1 cellular context compared by ENCODE assay signal in the genomic region with DNA sequence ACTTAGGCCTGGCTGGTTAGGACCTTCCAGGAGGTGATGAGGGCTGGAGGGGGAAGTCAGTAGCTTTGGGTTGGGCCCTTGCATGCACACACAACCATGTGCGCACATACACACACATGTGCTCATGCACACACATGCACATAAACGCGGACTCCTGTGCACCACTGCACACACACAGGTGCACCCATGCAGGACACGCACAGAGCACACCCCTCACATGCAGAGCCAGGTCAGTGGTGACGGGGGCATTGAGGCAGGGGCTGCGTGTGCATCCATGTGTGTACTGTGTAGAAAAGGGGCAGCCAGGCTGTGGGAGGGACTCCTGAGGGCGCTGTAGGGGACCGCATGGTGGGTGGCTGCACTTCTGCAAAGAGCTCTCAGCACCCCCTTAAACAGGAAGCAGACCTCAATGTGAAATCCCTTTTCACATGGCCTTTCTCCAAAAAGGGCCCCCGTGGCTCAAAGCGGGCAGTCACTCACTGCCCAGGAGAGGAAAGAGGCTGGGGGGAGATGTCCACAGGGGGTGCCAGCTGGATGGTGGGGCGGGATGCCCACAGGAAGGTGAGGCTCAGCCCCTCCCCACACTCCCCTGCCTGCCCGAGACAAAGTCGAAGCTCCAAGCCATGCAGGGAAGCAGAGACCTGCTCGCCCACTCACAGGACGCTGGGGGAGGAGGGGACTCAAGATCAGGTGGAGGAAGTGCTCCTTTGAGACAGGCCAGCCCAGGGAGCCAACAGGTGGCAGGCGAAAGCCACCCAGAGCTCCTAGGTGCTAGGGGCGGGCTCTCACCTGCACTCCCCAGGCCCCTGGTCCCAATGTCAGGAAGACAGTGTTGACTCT.
A peak's percentile ranks its signal among the peaks of the same experiment; 100 is the strongest.
TF ChIP-seq lines count a peak whose summit lies in the region.

No MANE protein-coding gene starts in this region.

TF ChIP-seq in GM12878, 131 proteins besides CTCF, POLR2A, EP300 and RAD21 (continued from another document and continues in another):
- TF ChIP-seq, protein P1, sequence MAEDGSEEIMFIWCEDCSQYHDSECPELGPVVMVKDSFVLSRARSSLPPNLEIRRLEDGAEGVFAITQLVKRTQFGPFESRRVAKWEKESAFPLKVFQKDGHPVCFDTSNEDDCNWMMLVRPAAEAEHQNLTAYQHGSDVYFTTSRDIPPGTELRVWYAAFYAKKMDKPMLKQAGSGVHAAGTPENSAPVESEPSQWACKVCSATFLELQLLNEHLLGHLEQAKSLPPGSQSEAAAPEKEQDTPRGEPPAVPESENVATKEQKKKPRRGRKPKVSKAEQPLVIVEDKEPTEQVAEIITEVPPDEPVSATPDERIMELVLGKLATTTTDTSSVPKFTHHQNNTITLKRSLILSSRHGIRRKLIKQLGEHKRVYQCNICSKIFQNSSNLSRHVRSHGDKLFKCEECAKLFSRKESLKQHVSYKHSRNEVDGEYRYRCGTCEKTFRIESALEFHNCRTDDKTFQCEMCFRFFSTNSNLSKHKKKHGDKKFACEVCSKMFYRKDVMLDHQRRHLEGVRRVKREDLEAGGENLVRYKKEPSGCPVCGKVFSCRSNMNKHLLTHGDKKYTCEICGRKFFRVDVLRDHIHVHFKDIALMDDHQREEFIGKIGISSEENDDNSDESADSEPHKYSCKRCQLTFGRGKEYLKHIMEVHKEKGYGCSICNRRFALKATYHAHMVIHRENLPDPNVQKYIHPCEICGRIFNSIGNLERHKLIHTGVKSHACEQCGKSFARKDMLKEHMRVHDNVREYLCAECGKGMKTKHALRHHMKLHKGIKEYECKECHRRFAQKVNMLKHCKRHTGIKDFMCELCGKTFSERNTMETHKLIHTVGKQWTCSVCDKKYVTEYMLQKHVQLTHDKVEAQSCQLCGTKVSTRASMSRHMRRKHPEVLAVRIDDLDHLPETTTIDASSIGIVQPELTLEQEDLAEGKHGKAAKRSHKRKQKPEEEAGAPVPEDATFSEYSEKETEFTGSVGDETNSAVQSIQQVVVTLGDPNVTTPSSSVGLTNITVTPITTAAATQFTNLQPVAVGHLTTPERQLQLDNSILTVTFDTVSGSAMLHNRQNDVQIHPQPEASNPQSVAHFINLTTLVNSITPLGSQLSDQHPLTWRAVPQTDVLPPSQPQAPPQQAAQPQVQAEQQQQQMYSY (CRISPR knock-in tag; IDR thresholded peaks at IDR 0.05) = no peak
- TF ChIP-seq NR2F1 (conservative IDR thresholded peaks at IDR 0.05) (no peak), GABPA (IDR thresholded peaks at IDR 0.05; ENCODE audit: low read depth) (no peak), MXI1 (IDR thresholded peaks at IDR 0.05; ENCODE audit: low read depth, low read length) (peak; percentile 49; the same call in 1 of the 2 replicates), FOXK2 (IDR thresholded peaks at IDR 0.05) (no peak), SPI1 (IDR thresholded peaks at IDR 0.05; ENCODE audit: borderline replicate concordance, insufficient read depth, low read depth, low read length) (peak; percentile 32; the same call in 1 of the 2 replicates), NR2C2 (IDR thresholded peaks at IDR 0.05; ENCODE audit: borderline replicate concordance, control insufficient read depth, insufficient read length, low read depth) (no peak), TAF1 (IDR thresholded peaks at IDR 0.05; ENCODE audit: borderline replicate concordance, low read depth, low read length) (0 out of 2 replicates have a peak, but pooled peaks have one; percentile 10), SIN3A (IDR thresholded peaks at IDR 0.05; ENCODE audit: low read depth, low read length) (no peak), KAT2A (conservative IDR thresholded peaks at IDR 0.05; ENCODE audit: control insufficient read depth, low read depth, low read length) (no peak), CREB1 (IDR thresholded peaks at IDR 0.05; ENCODE audit: low read depth) (no peak), STAT1 (conservative IDR thresholded peaks at IDR 0.05) (no peak), EED (IDR thresholded peaks at IDR 0.05; ENCODE audit: low read depth) (0 out of 2 replicates have a peak, but pooled peaks have one; percentile 58), SUZ12 (IDR thresholded peaks at IDR 0.05; ENCODE audit: unreplicated experiment) (no peak), IRF4 (IDR thresholded peaks at IDR 0.05; ENCODE audit: low read depth, low read length) (no peak), CEBPB (IDR thresholded peaks at IDR 0.05; ENCODE audit: borderline replicate concordance in 1 of 2, low read depth in 2 of 2, low read length in 2 of 2) (no peak), PML (IDR thresholded peaks at IDR 0.05; ENCODE audit: low read length) (no peak), ZNF687 (IDR thresholded peaks at IDR 0.05) (no peak), NR2C1 (IDR thresholded peaks at IDR 0.05) (no peak), ZZZ3 (IDR thresholded peaks at IDR 0.05; ENCODE audit: control insufficient read depth, insufficient read length, low read depth) (no peak), MTA3 (IDR thresholded peaks at IDR 0.05; ENCODE audit: borderline replicate concordance, low read length) (0 out of 2 replicates have a peak, but pooled peaks have one; percentile 12), RCOR1 (conservative IDR thresholded peaks at IDR 0.05; ENCODE audit: low read depth, low read length) (0 out of 2 replicates have a peak, but pooled peaks have one; percentile 9), RUNX3 (IDR thresholded peaks at IDR 0.05; ENCODE audit: low read length) (peak; percentile 45), POU2F2 (IDR thresholded peaks at IDR 0.05; ENCODE audit: borderline replicate concordance, low read depth, low read length) (no peak; the same call in 2 of the 3 replicates), IRF3 (IDR thresholded peaks at IDR 0.05) (no peak), GATAD2B (conservative IDR thresholded peaks at IDR 0.05; ENCODE audit: low read depth) (no peak), NFIC (IDR thresholded peaks at IDR 0.05; ENCODE audit: low read depth, low read length) (peak; percentile 44; the same call in 1 of the 2 replicates), SRF (IDR thresholded peaks at IDR 0.05; ENCODE audit: low read depth in 2 of 2, low read length in 2 of 2) (no peak), MEF2A (IDR thresholded peaks at IDR 0.05; ENCODE audit: insufficient read depth, low read depth, low read length) (0 out of 2 replicates have a peak, but pooled peaks have one; percentile 34), SP1 (IDR thresholded peaks at IDR 0.05; ENCODE audit: low read depth, low read length) (no peak), ASH2L (IDR thresholded peaks at IDR 0.05; ENCODE audit: borderline replicate concordance, low read depth) (no peak), POLR2AphosphoS2 (IDR thresholded peaks at IDR 0.05; ENCODE audit: low read depth, low read length) (no peak), E2F4 (IDR thresholded peaks at IDR 0.05; ENCODE audit: low read depth, low read length) (no peak), TARDBP (IDR thresholded peaks at IDR 0.05; ENCODE audit: borderline replicate concordance) (no peak)
- TF ChIP-seq, protein P2, sequence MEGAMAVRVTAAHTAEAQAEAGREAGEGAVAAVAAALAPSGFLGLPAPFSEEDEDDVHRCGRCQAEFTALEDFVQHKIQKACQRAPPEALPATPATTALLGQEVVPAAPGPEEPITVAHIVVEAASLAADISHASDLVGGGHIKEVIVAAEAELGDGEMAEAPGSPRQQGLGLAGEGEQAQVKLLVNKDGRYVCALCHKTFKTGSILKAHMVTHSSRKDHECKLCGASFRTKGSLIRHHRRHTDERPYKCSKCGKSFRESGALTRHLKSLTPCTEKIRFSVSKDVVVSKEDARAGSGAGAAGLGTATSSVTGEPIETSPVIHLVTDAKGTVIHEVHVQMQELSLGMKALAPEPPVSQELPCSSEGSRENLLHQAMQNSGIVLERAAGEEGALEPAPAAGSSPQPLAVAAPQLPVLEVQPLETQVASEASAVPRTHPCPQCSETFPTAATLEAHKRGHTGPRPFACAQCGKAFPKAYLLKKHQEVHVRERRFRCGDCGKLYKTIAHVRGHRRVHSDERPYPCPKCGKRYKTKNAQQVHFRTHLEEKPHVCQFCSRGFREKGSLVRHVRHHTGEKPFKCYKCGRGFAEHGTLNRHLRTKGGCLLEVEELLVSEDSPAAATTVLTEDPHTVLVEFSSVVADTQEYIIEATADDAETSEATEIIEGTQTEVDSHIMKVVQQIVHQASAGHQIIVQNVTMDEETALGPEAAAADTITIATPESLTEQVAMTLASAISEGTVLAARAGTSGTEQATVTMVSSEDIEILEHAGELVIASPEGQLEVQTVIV (IDR thresholded peaks at IDR 0.05; ENCODE audit: borderline replicate concordance, partially characterized antibody) = no peak
- TF ChIP-seq, protein P3, sequence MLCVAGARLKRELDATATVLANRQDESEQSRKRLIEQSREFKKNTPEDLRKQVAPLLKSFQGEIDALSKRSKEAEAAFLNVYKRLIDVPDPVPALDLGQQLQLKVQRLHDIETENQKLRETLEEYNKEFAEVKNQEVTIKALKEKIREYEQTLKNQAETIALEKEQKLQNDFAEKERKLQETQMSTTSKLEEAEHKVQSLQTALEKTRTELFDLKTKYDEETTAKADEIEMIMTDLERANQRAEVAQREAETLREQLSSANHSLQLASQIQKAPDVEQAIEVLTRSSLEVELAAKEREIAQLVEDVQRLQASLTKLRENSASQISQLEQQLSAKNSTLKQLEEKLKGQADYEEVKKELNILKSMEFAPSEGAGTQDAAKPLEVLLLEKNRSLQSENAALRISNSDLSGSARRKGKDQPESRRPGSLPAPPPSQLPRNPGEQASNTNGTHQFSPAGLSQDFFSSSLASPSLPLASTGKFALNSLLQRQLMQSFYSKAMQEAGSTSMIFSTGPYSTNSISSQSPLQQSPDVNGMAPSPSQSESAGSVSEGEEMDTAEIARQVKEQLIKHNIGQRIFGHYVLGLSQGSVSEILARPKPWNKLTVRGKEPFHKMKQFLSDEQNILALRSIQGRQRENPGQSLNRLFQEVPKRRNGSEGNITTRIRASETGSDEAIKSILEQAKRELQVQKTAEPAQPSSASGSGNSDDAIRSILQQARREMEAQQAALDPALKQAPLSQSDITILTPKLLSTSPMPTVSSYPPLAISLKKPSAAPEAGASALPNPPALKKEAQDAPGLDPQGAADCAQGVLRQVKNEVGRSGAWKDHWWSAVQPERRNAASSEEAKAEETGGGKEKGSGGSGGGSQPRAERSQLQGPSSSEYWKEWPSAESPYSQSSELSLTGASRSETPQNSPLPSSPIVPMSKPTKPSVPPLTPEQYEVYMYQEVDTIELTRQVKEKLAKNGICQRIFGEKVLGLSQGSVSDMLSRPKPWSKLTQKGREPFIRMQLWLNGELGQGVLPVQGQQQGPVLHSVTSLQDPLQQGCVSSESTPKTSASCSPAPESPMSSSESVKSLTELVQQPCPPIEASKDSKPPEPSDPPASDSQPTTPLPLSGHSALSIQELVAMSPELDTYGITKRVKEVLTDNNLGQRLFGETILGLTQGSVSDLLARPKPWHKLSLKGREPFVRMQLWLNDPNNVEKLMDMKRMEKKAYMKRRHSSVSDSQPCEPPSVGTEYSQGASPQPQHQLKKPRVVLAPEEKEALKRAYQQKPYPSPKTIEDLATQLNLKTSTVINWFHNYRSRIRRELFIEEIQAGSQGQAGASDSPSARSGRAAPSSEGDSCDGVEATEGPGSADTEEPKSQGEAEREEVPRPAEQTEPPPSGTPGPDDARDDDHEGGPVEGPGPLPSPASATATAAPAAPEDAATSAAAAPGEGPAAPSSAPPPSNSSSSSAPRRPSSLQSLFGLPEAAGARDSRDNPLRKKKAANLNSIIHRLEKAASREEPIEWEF (IDR thresholded peaks at IDR 0.05; ENCODE audit: insufficient replicate concordance, low read depth, low read length) = no peak
- TF ChIP-seq, protein P4, sequence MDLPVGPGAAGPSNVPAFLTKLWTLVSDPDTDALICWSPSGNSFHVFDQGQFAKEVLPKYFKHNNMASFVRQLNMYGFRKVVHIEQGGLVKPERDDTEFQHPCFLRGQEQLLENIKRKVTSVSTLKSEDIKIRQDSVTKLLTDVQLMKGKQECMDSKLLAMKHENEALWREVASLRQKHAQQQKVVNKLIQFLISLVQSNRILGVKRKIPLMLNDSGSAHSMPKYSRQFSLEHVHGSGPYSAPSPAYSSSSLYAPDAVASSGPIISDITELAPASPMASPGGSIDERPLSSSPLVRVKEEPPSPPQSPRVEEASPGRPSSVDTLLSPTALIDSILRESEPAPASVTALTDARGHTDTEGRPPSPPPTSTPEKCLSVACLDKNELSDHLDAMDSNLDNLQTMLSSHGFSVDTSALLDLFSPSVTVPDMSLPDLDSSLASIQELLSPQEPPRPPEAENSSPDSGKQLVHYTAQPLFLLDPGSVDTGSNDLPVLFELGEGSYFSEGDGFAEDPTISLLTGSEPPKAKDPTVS (IDR thresholded peaks at IDR 0.05; ENCODE audit: low read depth, low read length) = no peak
